Comparison of ENCODE assay signal across 1 cellular context in the genomic region with DNA sequence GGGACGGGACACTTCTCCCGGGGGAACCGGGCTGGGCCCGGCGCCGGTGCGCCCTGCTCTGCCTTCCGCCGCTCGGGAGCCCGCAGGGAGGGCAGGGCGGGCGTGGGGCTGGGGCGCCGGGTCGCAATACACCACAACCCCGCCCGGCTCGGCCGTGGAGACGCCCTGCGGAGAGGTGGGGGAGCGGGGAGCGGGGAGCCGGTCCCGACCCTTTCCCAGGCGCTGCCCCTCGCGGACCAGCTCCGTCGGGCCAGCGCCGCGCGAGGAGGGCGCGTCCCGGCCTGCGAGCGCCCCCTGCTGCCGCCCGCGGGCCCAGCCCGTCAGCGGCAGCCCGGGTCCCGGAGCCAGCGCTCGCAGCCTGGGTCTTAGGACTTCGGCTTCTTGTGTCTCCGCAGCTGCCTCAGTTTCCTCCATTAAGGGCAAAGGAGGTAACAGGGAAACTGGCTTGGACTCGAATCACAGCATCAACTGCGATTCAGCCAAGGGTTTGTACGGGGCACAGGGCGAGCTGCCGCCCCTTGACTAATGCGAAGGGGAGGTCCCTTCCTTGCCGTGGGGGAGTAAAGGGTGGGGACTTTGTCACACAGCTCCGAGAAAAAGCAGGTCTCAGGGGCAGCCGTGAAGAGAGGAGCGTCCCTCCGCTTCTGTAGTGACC.
A peak's percentile ranks its signal among the peaks of the same experiment; 100 is the strongest.
TF ChIP-seq lines count a peak whose summit lies in the region.

No MANE protein-coding gene starts in this region.

TF ChIP-seq in HepG2, 621 proteins besides CTCF, POLR2A, EP300 and RAD21 (continued from another document):
- no peak for TF ChIP-seq ZNF614 (CRISPR knock-in tag; IDR thresholded peaks at IDR 0.05; ENCODE audit: borderline replicate concordance)
- TF ChIP-seq ATF3 (CRISPR knock-in tag; IDR thresholded peaks at IDR 0.05): no peak
- TF ChIP-seq HOXA5 (CRISPR knock-in tag; IDR thresholded peaks at IDR 0.05): 0 out of 2 replicates have a peak, but pooled peaks have one; percentile 25
